13 cellular contexts compared by ENCODE assay signal in genomic region chr2:68403199-68403644, GRCh38. TPM values are rescaled to one million over a fixed set of nuclear protein-coding genes. Genes with fewer than 3 reads are reported as not detected.
DNase-seq lines count a peak whose midpoint lies in the region; ATAC-seq, FAIRE-seq and TF ChIP-seq lines count a peak whose summit lies in the region.
"Had no signal": no experiment of that assay in that cellular context is flagged by ENCODE, and none has a peak within 500 bp of the region (broad histone marks: within the 10 kb centered on the region; RNA-seq: fewer than 3 reads in every experiment).

No MANE protein-coding gene starts in this region.

- TF ChIP-seq EP300 in HepG2 (IDR thresholded peaks at IDR 0.05; ENCODE audit: low read depth in 2 of 2, low read length in 2 of 2) (no peak), HepG2 (CRISPR knock-in tag; IDR thresholded peaks at IDR 0.05; ENCODE audit: borderline replicate concordance) (no peak)

- TF ChIP-seq POLR2A in HepG2 (IDR thresholded peaks at IDR 0.05; ENCODE audit: insufficient read depth in 1 of 2, low read depth in 2 of 2, low read length in 2 of 2): no peak

- no peaks in the 10 kb centered on the region for H4K20me1 ChIP-seq in HepG2 (ENCODE audit: insufficient read depth, low read length)

- ATAC-seq in GM18498 (IDR thresholded peaks at IDR 0.05; ENCODE audit: unreplicated experiment): peak; percentile 75
- ATAC-seq in GM21619 (IDR thresholded peaks at IDR 0.05; ENCODE audit: unreplicated experiment): peak; percentile 70
- ATAC-seq in HepG2: peak; percentile 75
- no peak for ATAC-seq in HG03139 (IDR thresholded peaks at IDR 0.05; ENCODE audit: unreplicated experiment)

- TF ChIP-seq CTCF in HepG2 (CRISPR knock-in tag; IDR thresholded peaks at IDR 0.05): no peak
- TF ChIP-seq CTCF in WERI-Rb-1 (IDR thresholded peaks at IDR 0.05; ENCODE audit: low read depth, low read length): no peak

- FAIRE-seq in HepG2 (lab: Jason Lieb, UNC): no peak

- H3K27ac ChIP-seq in HepG2 (ENCODE audit: extremely low read length, insufficient read depth, low read length) (no peak overlapping the region), WERI-Rb-1 (no peak overlapping the region)
- H3K27ac ChIP-seq: brain microvascular endothelial cell, sigmoid colon had no signal

- H3K36me3 ChIP-seq in HepG2 (replicated peaks in 1 of 2; ENCODE audit: control insufficient read depth in 1 of 2, insufficient read depth in 2 of 2, low read length in 2 of 2) (no peaks in the 10 kb centered on the region), WERI-Rb-1 (no peaks in the 10 kb centered on the region)
- H3K36me3 ChIP-seq: brain microvascular endothelial cell, sigmoid colon had no signal

- H3K4me3 ChIP-seq in HepG2 (replicated peaks in 1 of 3; ENCODE audit: insufficient read depth in 1 of 3, low read depth in 2 of 3, low read length in 3 of 3) (no peak overlapping the region), WERI-Rb-1 (ENCODE audit: low read depth, low read length) (no peak overlapping the region)
- H3K4me3 ChIP-seq: sigmoid colon had no signal

- peak; percentile 55 for DNase-seq in NCI-H526 treated with DMSO at 0.1 percent for 48 hours (lab: John Stamatoyannopoulos, UW)
- DNase-seq in HepG2 (ENCODE audit: low spot score): no peak
- no peak for DNase-seq in effector CD8-positive, alpha-beta T cell (lab: John Stamatoyannopoulos, UW)
- no peak for DNase-seq in GDM1 (lab: John Stamatoyannopoulos, UW)
- DNase-seq in WERI-Rb-1: no peak
- DNase-seq: brain microvascular endothelial cell; CD4-positive, alpha-beta T cell; NCI-H2227 treated with DMSO at 0.1 percent for 48 hours; sigmoid colon had no signal

- in situ Hi-C loops in HepG2 (cut with HindIII; ENCODE audit: extremely low pct_ligation_motif_present, low pct_unique_long_range_greater_than_20kb): no loop called here

- no peak for TF ChIP-seq RAD21 in HepG2 (CRISPR knock-in tag; IDR thresholded peaks at IDR 0.05)

- CTCF ChIA-PET in HepG2 (lab: Yijun Ruan, JAX; ENCODE audit: low intra/inter-chr PET ratio, low total read pairs): no interaction called here

- 54% methylated on average over 2 of the region's 4 CpGs for WGBS in HepG2 (ENCODE audit: low lambda C conversion rate)

- intact Hi-C loops in HepG2 (cut with micrococcal nuclease; ENCODE audit: unreplicated experiment): no loop called here

- H3K9ac ChIP-seq in HepG2 (ENCODE audit: insufficient read depth, low read depth, low read length): no peak overlapping the region

- POLR2A ChIA-PET in HepG2 (lab: Yijun Ruan, JAX): no interaction called here

- no TSS peak for BruUV-seq in HepG2 (replicated peaks; lab: Mats Ljungman, UMichigan)

- no peak overlapping the region for H2AFZ ChIP-seq in HepG2 (ENCODE audit: low read length)

- no peak overlapping the region for H3K4me2 ChIP-seq in HepG2 (ENCODE audit: low read depth, low read length)

- H3K9me3 ChIP-seq in HepG2 (ENCODE audit: low read length) (no peaks in the 10 kb centered on the region), WERI-Rb-1 (ENCODE audit: severe bottlenecking) (peaks cover 6% of the 10 kb centered on the region)
- H3K9me3 ChIP-seq: sigmoid colon had no signal

- H3K4me1 ChIP-seq in HepG2 (ENCODE audit: insufficient read depth, low read length): peaks cover 10% of the 10 kb centered on the region
- H3K4me1 ChIP-seq: sigmoid colon had no signal

- no peaks in the 10 kb centered on the region for H3K79me2 ChIP-seq in HepG2 (ENCODE audit: insufficient read depth, low read length)

- peaks cover 0 to 6% of the 10 kb centered on the region in 2 experiments; a peak in 1 of 5 replicates for H3K27me3 ChIP-seq in HepG2 (ENCODE audit: control insufficient read depth in 1 of 2, insufficient read depth in 2 of 2, low read length in 2 of 2)
- H3K27me3 ChIP-seq in WERI-Rb-1 (ENCODE audit: insufficient read depth, low read depth, severe bottlenecking): peaks cover 2% of the 10 kb centered on the region

TF ChIP-seq in HepG2, 621 proteins besides CTCF, POLR2A, EP300 and RAD21:
- TF ChIP-seq, protein P1, sequence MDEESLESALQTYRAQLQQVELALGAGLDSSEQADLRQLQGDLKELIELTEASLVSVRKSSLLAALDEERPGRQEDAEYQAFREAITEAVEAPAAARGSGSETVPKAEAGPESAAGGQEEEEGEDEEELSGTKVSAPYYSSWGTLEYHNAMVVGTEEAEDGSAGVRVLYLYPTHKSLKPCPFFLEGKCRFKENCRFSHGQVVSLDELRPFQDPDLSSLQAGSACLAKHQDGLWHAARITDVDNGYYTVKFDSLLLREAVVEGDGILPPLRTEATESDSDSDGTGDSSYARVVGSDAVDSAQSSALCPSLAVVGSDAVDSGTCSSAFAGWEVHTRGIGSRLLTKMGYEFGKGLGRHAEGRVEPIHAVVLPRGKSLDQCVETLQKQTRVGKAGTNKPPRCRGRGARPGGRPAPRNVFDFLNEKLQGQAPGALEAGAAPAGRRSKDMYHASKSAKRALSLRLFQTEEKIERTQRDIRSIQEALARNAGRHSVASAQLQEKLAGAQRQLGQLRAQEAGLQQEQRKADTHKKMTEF (CRISPR knock-in tag; IDR thresholded peaks at IDR 0.05): no peak
- TF ChIP-seq YY1 (IDR thresholded peaks at IDR 0.05; ENCODE audit: insufficient read depth, insufficient replicate concordance, low read depth, low read length): peak; percentile 35
- no peak for TF ChIP-seq FOXA1 (IDR thresholded peaks at IDR 0.05)
- peak; percentile 51 for TF ChIP-seq FOXA1 (CRISPR knock-in tag; IDR thresholded peaks at IDR 0.05)
- peak; percentile 98 for TF ChIP-seq ZNF331 (CRISPR knock-in tag; IDR thresholded peaks at IDR 0.05)

RNA-seq across cellular contexts. Expression of gene PLEK, which starts 38.1 kb away (rescaled TPM):
- not detected in 2 replicates for total RNA-seq in HepG2 (2016; rRNA removed; fragmentation: Illumina TruSeq; extraction: Trizol)
- total RNA-seq in HepG2 (2016; cell fraction: cytosol; rRNA removed; fragmentation: Illumina TruSeq; extraction: Trizol; ENCODE audit: low read depth): not detected in 2 replicates
- not detected in 2 replicates for total RNA-seq in HepG2 (2016; cell fraction: insoluble cytoplasmic fraction; rRNA removed; fragmentation: Illumina TruSeq; extraction: Trizol)
- not detected in 2 replicates for total RNA-seq in HepG2 (2016; cell fraction: membrane; rRNA removed; fragmentation: Illumina TruSeq; extraction: Trizol)
- not detected in 2 replicates for total RNA-seq in HepG2 (2016; cell fraction: nucleus; rRNA removed; fragmentation: Illumina TruSeq; extraction: Trizol)
- 0.05 TPM in 1 of 2 replicates, not detected in the other for polyA plus RNA-seq in HepG2 (2011; rRNA removed)
- 0.04 TPM in 2 replicates for polyA plus RNA-seq in HepG2 (2011; cell fraction: cytosol; rRNA removed)
- 0.12 TPM in 1 of 2 replicates, not detected in the other for polyA plus RNA-seq in HepG2 (2011; cell fraction: nucleus; rRNA removed)
- polyA plus RNA-seq in HepG2 (2012): not detected in 2 replicates
- not detected in 2 replicates for polyA plus RNA-seq in HepG2 (2016; cell fraction: cytosol; fragmentation: Illumina TruSeq; extraction: Trizol; ENCODE audit: low read depth)
- not detected in 2 replicates for polyA plus RNA-seq in HepG2 (2016; cell fraction: insoluble cytoplasmic fraction; fragmentation: Illumina TruSeq; extraction: Trizol; ENCODE audit: low read depth)
- polyA plus RNA-seq in HepG2 (2016; cell fraction: membrane; fragmentation: Illumina TruSeq; extraction: Trizol; ENCODE audit: low read depth): not detected in 2 replicates
- not detected in 2 replicates for polyA plus RNA-seq in HepG2 (2016; cell fraction: nucleus; fragmentation: Illumina TruSeq; extraction: Trizol; ENCODE audit: insufficient read depth, low read depth)
- 0.21 TPM in 1 of 2 replicates, not detected in the other for polyA minus RNA-seq in HepG2 (2011; rRNA and poly(A)+ RNA removed; ENCODE audit: low replicate concordance)
- not detected in 2 replicates for polyA minus RNA-seq in HepG2 (2011; cell fraction: cytosol; rRNA and poly(A)+ RNA removed)
- not detected in 2 replicates for polyA minus RNA-seq in HepG2 (2011; cell fraction: nucleus; rRNA and poly(A)+ RNA removed)
- total RNA-seq: epithelial cell of proximal tubule had no signal
